20 cellular contexts compared by ENCODE assay signal in the genomic region with DNA sequence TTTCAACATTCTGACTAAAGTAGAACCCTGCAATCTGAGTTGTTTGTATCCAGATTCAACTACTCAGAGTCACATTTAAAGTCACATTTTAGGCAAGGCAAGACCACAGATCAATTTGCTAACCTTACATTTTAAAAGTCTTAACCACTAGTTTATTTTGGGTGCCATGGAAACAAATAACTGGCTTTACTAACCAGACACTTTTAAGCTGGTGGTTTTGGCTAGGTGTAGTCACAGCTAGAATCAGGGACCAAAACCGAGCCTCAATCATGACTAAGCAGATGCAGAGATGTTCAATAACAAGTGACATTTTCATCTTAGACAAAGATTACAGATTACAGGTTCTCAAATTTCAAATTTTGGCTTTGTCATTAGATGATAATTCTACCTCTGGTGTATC.
A peak's percentile ranks its signal among the peaks of the same experiment; 100 is the strongest.
DNase-seq lines count a peak whose midpoint lies in the region; ATAC-seq lines count a peak whose summit lies in the region.
"Had no signal": no experiment of that assay in that cellular context is flagged by ENCODE, and none has a peak within 500 bp of the region (broad histone marks: within the 10 kb centered on the region; RNA-seq: fewer than 3 reads in every experiment).

No MANE protein-coding gene starts in this region.

- H3K27ac Mint-ChIP-seq in activated CD4-positive, alpha-beta T cell treated with anti-CD3 and anti-CD28 coated beads, Interleukin-2, amount 10 ng/mL, durations not matched to agents 7 days and 5 days = no peak overlapping the region
- H3K27ac Mint-ChIP-seq: naive thymus-derived CD8-positive, alpha-beta T cell had no signal

- peaks cover 13% of the 10 kb centered on the region for H3K4me1 Mint-ChIP-seq in activated CD4-positive, alpha-beta T cell treated with anti-CD3 and anti-CD28 coated beads, Interleukin-2, amount 10 ng/mL, durations not matched to agents 7 days and 5 days

- CTCF ChIA-PET in activated CD4-positive, alpha-beta T cell treated with anti-CD3 and anti-CD28 coated beads, Interleukin-2, amount 10 ng/mL, durations not matched to agents 7 days and 5 days (lab: Charles Lee) = no interaction called here

- POLR2A ChIA-PET in activated CD4-positive, alpha-beta T cell treated with anti-CD3 and anti-CD28 coated beads, Interleukin-2, amount 10 ng/mL, durations not matched to agents 7 days and 5 days (lab: Charles Lee) = no interaction called here

- H3K36me3 Mint-ChIP-seq in activated CD4-positive, alpha-beta T cell treated with anti-CD3 and anti-CD28 coated beads, Interleukin-2, amount 10 ng/mL, durations not matched to agents 7 days and 5 days (ENCODE audit: low read depth) = no peaks in the 10 kb centered on the region
- H3K36me3 Mint-ChIP-seq: naive thymus-derived CD8-positive, alpha-beta T cell had no signal

- H3K4me3 Mint-ChIP-seq in activated CD4-positive, alpha-beta T cell treated with anti-CD3 and anti-CD28 coated beads, Interleukin-2, amount 10 ng/mL, durations not matched to agents 7 days and 5 days = no peak overlapping the region
- H3K4me3 Mint-ChIP-seq: naive thymus-derived CD8-positive, alpha-beta T cell had no signal

- ATAC-seq in HG03175 (IDR thresholded peaks at IDR 0.05; ENCODE audit: unreplicated experiment) = peak; percentile 45
- ATAC-seq in GM18511 (IDR thresholded peaks at IDR 0.05; ENCODE audit: unreplicated experiment) = no peak
- ATAC-seq: gastroesophageal sphincter, right cardiac atrium had no signal

- DNase-seq in activated CD4-positive, alpha-beta T cell treated with anti-CD3 and anti-CD28 coated beads, Interleukin-2, amount 10 ng/mL, durations not matched to agents 7 days and 5 days = peak; percentile 22
- no peak for DNase-seq in activated CD4-positive, alpha-beta T cell treated with anti-CD3 and anti-CD28 coated beads for 1 hour
- peak; percentile 20 for DNase-seq in RPMI8226
- DNase-seq in renal cortical epithelial cell (ENCODE audit: low read depth) = peak; percentile 54
- no peak for DNase-seq in stimulated activated naive CD4-positive, alpha-beta T cell treated with Interleukin-2 at 50 U/mL for 16 hours (lab: John Stamatoyannopoulos, UW)
- no peak for DNase-seq in ecto neural progenitor cell (ENCODE audit: low spot score)
- DNase-seq: activated naive CD4-positive, alpha-beta T cell treated with anti-CD3 and anti-CD28 coated beads, Interleukin-2, amount 50 U/mL, for 16 hours; activated T-cell treated with anti-CD3 and anti-CD28 coated beads, Interleukin-2, amount 50 U/mL, for 1 hour; DMS 273 treated with DMSO at 0.1 percent for 48 hours; effector memory CD4-positive, alpha-beta T cell; KBM-7; naive thymus-derived CD8-positive, alpha-beta T cell; NCI-H2029; NCI-H510A; right cardiac atrium; stimulated activated CD4-positive, alpha-beta T cell treated with anti-CD3 and anti-CD28 coated beads, Interleukin-15, amount 100 ng/mL, for 24 hours; SW 1271 had no signal

- H3K9me3 Mint-ChIP-seq in activated CD4-positive, alpha-beta T cell treated with anti-CD3 and anti-CD28 coated beads, Interleukin-2, amount 10 ng/mL, durations not matched to agents 7 days and 5 days = no peaks in the 10 kb centered on the region
- H3K9me3 Mint-ChIP-seq: naive thymus-derived CD8-positive, alpha-beta T cell had no signal

- peaks cover 7% of the 10 kb centered on the region for H3K27me3 Mint-ChIP-seq in activated CD4-positive, alpha-beta T cell treated with anti-CD3 and anti-CD28 coated beads, Interleukin-2, amount 10 ng/mL, durations not matched to agents 7 days and 5 days

Comparison
In these comparisons a context has a peak if more than half of its experiments do, and no peak if none do; other contexts are left out.
1. DNase-seq: peak in activated CD4-positive, alpha-beta T cell treated with anti-CD3 and anti-CD28 coated beads, Interleukin-2, amount 10 ng/mL, durations not matched to agents 7 days and 5 days (single experiment), RPMI8226 (single experiment) and renal cortical epithelial cell (single experiment); none in activated CD4-positive, alpha-beta T cell treated with anti-CD3 and anti-CD28 coated beads for 1 hour (single experiment), stimulated activated naive CD4-positive, alpha-beta T cell treated with Interleukin-2 at 50 U/mL for 16 hours (single experiment) and ecto neural progenitor cell (single experiment).